Comparison of ENCODE assay signal across 6 cellular contexts in genomic region chr10:121918819-121919218, GRCh38. TPM values are rescaled to one million over a fixed set of nuclear protein-coding genes. Genes with fewer than 3 reads are reported as not detected.
DNase-seq lines count a peak whose midpoint lies in the region; ATAC-seq and TF ChIP-seq lines count a peak whose summit lies in the region.
"Not testable (repeated sequence)": the region's sequence is repeated elsewhere in the genome, so short reads cannot be mapped to it uniquely, and the experiment has no call there.

No MANE protein-coding gene starts in this region.

- H3K9me3 ChIP-seq in Karpas-422 (ENCODE audit: low read length); OCI-LY7 (ENCODE audit: low read length); testis: not testable (repeated sequence)

- H3K27ac Mint-ChIP-seq in WTC11; endothelial cell (ENCODE audit: unreplicated experiment): not testable (repeated sequence)

- not testable (repeated sequence) for H2AFZ ChIP-seq in Karpas-422 (ENCODE audit: low read length); OCI-LY7 (ENCODE audit: low read length)

- not testable (repeated sequence) for TF ChIP-seq POLR2A in testis (IDR thresholded peaks at IDR 0.05)

- H3K9ac ChIP-seq in Karpas-422 (ENCODE audit: low read length) = not testable (repeated sequence)

- CTCF ChIA-PET in OCI-LY7 (lab: Charles Lee; ENCODE audit: unreplicated experiment); WTC11 (lab: Charles Lee): not testable (repeated sequence)

- peaks cover 12% of the 10 kb centered on the region for H3K4me1 Mint-ChIP-seq in WTC11
- not testable (repeated sequence) for H3K4me1 Mint-ChIP-seq in endothelial cell (ENCODE audit: unreplicated experiment)

- not testable (repeated sequence) for H3K27me3 ChIP-seq in Karpas-422 (ENCODE audit: low read length); testis

- TF ChIP-seq CTCF in OCI-LY7 (conservative IDR thresholded peaks at IDR 0.05; ENCODE audit: low read length); WTC11 (IDR thresholded peaks at IDR 0.05); endothelial cell (IDR thresholded peaks at IDR 0.05; ENCODE audit: unreplicated experiment); testis (IDR thresholded peaks at IDR 0.05): not testable (repeated sequence)

- not testable (repeated sequence) for H3K4me3 Mint-ChIP-seq in WTC11
- H3K4me3 Mint-ChIP-seq in endothelial cell (ENCODE audit: unreplicated experiment) = peak overlapping the region; percentile 56

- not testable (repeated sequence) for ATAC-seq in WTC11

- not testable (repeated sequence) for H3K4me2 ChIP-seq in Karpas-422 (ENCODE audit: low read depth, low read length, poor library complexity, severe bottlenecking); OCI-LY7 (ENCODE audit: low read length)

- H4K20me1 ChIP-seq in Karpas-422 (ENCODE audit: insufficient read depth, low read depth, low read length); OCI-LY7 (ENCODE audit: insufficient read depth, low read length): not testable (repeated sequence)

- H3K9me2 ChIP-seq in Karpas-422 (replicated peaks; ENCODE audit: insufficient read depth, low read length); OCI-LY7 (ENCODE audit: insufficient read depth, low read length): not testable (repeated sequence)

- peaks cover 57% of the 10 kb centered on the region for H3K4me1 ChIP-seq in Karpas-422 (ENCODE audit: low read length)
- H3K4me1 ChIP-seq in OCI-LY7 (ENCODE audit: insufficient read depth, low read length, poor library complexity, severe bottlenecking) = peaks cover 62% of the 10 kb centered on the region
- not testable (repeated sequence) for H3K4me1 ChIP-seq in testis

- peaks cover 82% of the 10 kb centered on the region for H3K79me2 ChIP-seq in Karpas-422 (ENCODE audit: low read length)
- H3K79me2 ChIP-seq in OCI-LY7 (ENCODE audit: insufficient read depth, low read depth, low read length) = peaks cover 26% of the 10 kb centered on the region; the same call in 1 of the 2 replicates

- not testable (repeated sequence) for H3K9me3 Mint-ChIP-seq in WTC11; endothelial cell (ENCODE audit: unreplicated experiment)

- peaks cover 57% of the 10 kb centered on the region for H3K36me3 ChIP-seq in Karpas-422 (ENCODE audit: insufficient read depth, low read length)
- H3K36me3 ChIP-seq in OCI-LY7 (ENCODE audit: insufficient read depth, low read length) = peaks cover 88% of the 10 kb centered on the region
- not testable (repeated sequence) for H3K36me3 ChIP-seq in testis (ENCODE audit: low read depth, missing control alignments)

- POLR2A ChIA-PET in OCI-LY7 (lab: Charles Lee) = interaction anchor here (1.3 kb wide), 1 partner anchor 9 kb away, joined by 4 read pairs; the partner anchor contains the start of gene ATE1
- POLR2A ChIA-PET in WTC11 (lab: Charles Lee) = not testable (repeated sequence)

- H3K36me3 Mint-ChIP-seq in WTC11 (peaks cover 47% of the 10 kb centered on the region), endothelial cell (ENCODE audit: low read depth, unreplicated experiment) (peaks cover 40% of the 10 kb centered on the region)

- WGBS in testis, 2 donors = 86 to 91% methylated on average over 6 of the region's 6 CpGs

- not testable (repeated sequence) for H3K27me3 Mint-ChIP-seq in WTC11 (ENCODE audit: low read depth); endothelial cell (ENCODE audit: unreplicated experiment)

- H3K4me3 ChIP-seq in Karpas-422 (ENCODE audit: low read length); OCI-LY7 (ENCODE audit: low read depth, low read length, poor library complexity, severe bottlenecking); testis: not testable (repeated sequence)

- DNase-seq in DMS53 (lab: John Stamatoyannopoulos, UW) (peak; percentile 4), testis (peak; percentile 28)
- not testable (repeated sequence) for DNase-seq in Karpas-422; OCI-LY7 (ENCODE audit: low spot score); WTC11 (ENCODE audit: low spot score); endothelial cell (ENCODE audit: low spot score)

- intact Hi-C loops in OCI-LY7 (cut with micrococcal nuclease; ENCODE audit: unreplicated experiment); testis (cut with DNase I; ENCODE audit: low total_unique reads): not testable (repeated sequence)

- H3K27ac ChIP-seq in Karpas-422 (ENCODE audit: low read length) (peak overlapping the region; percentile 95), OCI-LY7 (ENCODE audit: low read depth, low read length, poor library complexity, severe bottlenecking) (peak overlapping the region; percentile 84)
- not testable (repeated sequence) for H3K27ac ChIP-seq in testis

- not testable (repeated sequence) for BruUV-seq in OCI-LY7 (replicated peaks; lab: Mats Ljungman, UMichigan)

TF ChIP-seq in WTC11, 78 proteins besides CTCF, POLR2A, EP300 and RAD21:
- TF ChIP-seq NFYB (CRISPR knock-in tag; conservative IDR thresholded peaks at IDR 0.05; ENCODE audit: low read depth) = peak; percentile 62; the same call in 1 of the 2 replicates

RNA-seq across cellular contexts. Expression of gene ATE1, which starts 9.0 kb away (rescaled TPM):
- 43.9 and 72.6 TPM in 2 replicates for total RNA-seq in Karpas-422 (2014; rRNA removed; shearing (Covaris generic); ENCODE audit: low replicate concordance)
- total RNA-seq in OCI-LY7 (2014; rRNA removed; shearing (Covaris generic)) = 14.8 and 17.8 TPM in 2 replicates
- total RNA-seq in OCI-LY7 (2022) = 44.7 and 45.2 TPM in 2 replicates
- total RNA-seq in WTC11 (2021) = 20.5 to 23.8 TPM (median 22.6 TPM) in 3 replicates
- total RNA-seq in endothelial cell (ENCODE audit: unreplicated experiment) = 36.0 TPM
- 10 to 100 TPM; 34.0 to 41.9 TPM for total RNA-seq in testis
- polyA plus RNA-seq in testis (ENCODE audit: insufficient read depth, low read depth, low replicate concordance) = 29.8 TPM

RNA-seq across cellular contexts. Expression of gene NSMCE4A, which starts 56.2 kb away (rescaled TPM):
- total RNA-seq in Karpas-422 (2014; rRNA removed; shearing (Covaris generic); ENCODE audit: low replicate concordance) = 105 and 108 TPM in 2 replicates
- 95.6 and 105 TPM in 2 replicates for total RNA-seq in OCI-LY7 (2014; rRNA removed; shearing (Covaris generic))
- total RNA-seq in OCI-LY7 (2022) (69.5 and 77.7 TPM in 2 replicates), WTC11 (2021) (61.8 to 64.9 TPM (median 64.4 TPM) in 3 replicates), endothelial cell (ENCODE audit: unreplicated experiment) (78.3 TPM), testis (10 to 100 TPM; 31.0 to 33.7 TPM)
- polyA plus RNA-seq in testis (ENCODE audit: insufficient read depth, low read depth, low replicate concordance) = 15.6 TPM
